ENCODE assay signal across 8 cellular contexts in the genomic region with DNA sequence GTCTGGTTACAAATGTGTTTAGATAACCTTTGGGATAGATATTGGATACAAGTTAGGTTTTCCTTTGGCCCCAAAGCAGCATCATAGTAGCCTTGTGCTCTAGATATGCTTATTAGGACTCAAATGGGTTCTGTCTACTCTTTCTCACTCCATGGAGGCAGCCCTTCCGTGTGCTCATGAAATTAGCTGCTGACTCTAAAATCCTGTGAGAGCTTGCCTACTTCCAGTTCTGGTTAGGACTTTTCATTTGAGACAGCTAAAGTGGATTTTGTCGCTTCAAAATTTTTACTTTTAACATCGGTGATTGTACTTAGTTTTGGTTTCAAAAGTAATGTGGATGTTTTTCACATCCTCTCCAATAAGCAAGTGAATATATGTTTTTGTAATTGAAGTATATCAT. TPM values are rescaled to one million over a fixed set of nuclear protein-coding genes. Genes with fewer than 3 reads are reported as not detected.
DNase-seq lines count a peak whose midpoint lies in the region; ATAC-seq, FAIRE-seq and TF ChIP-seq lines count a peak whose summit lies in the region.

No MANE protein-coding gene starts in this region.

- TF ChIP-seq CTCF in A549 (IDR thresholded peaks at IDR 0.05) = no peak
- TF ChIP-seq CTCF in chondrocyte (IDR thresholded peaks at IDR 0.05) = no peak
- no peak for TF ChIP-seq CTCF in GM20000 (IDR thresholded peaks at IDR 0.05; ENCODE audit: extremely low read depth, missing control alignments)

- H3K27ac ChIP-seq in A549 (peak overlapping the region; percentile 95 to 100), KOPT-K1 (ENCODE audit: low read depth, low read length, poor library complexity, severe bottlenecking) (peak overlapping the region; percentile 96), mucosa of rectum (ENCODE audit: low read depth in 2 of 2, low read length in 2 of 2) (peak overlapping the region; percentile 98)

- no peaks in the 10 kb centered on the region for H3K9me3 Mint-ChIP-seq in chondrocyte (ENCODE audit: low read depth)

- POLR2A ChIA-PET in A549 (lab: Yijun Ruan, JAX) = interaction anchor here (2.6 kb wide), 1 partner anchor 39 kb away, joined by 17 read pairs; no protein-coding TSS in a partner anchor

- WGBS in A549 (ENCODE audit: missing lambda C conversion rate) = 23% methylated on average over 3 of the region's 3 CpGs

- CTCF ChIA-PET in A549 (lab: Yijun Ruan, JAX) = interaction anchor here (0.6 to 1.4 kb wide), 4 partner anchors 12 to 844 kb away, joined by 3 to 7 read pairs (median 3); no protein-coding TSS in a partner anchor

- DNase-seq in A549 (ENCODE audit: low read depth in 1 of 2, low spot score in 1 of 2) (no peak), chondrocyte (ENCODE audit: low spot score) (no peak), HuH-7 (ENCODE audit: low spot score) (no peak), GM20000 (ENCODE audit: low spot score) (no peak)

- no peaks in the 10 kb centered on the region for H3K27me3 ChIP-seq in mucosa of rectum (ENCODE audit: control insufficient read depth in 2 of 2, insufficient read depth in 2 of 2, low read length in 2 of 2)

- H3K36me3 Mint-ChIP-seq in chondrocyte (ENCODE audit: low read depth) = peaks cover 21% of the 10 kb centered on the region

- H3K4me3 Mint-ChIP-seq in chondrocyte (ENCODE audit: unreplicated experiment) = peak overlapping the region; percentile 80

- H3K36me3 ChIP-seq in KOPT-K1 (ENCODE audit: insufficient read depth, low read length) (peaks cover 51% of the 10 kb centered on the region), mucosa of rectum (ENCODE audit: control insufficient read depth in 2 of 2, insufficient read depth in 2 of 2, low read length in 2 of 2) (peaks cover 30% of the 10 kb centered on the region in 2 donors)

- H3K4me1 Mint-ChIP-seq in chondrocyte (ENCODE audit: low read depth) = peaks cover 72% of the 10 kb centered on the region

- H3K9me3 ChIP-seq in A549 (no peaks in the 10 kb centered on the region), KOPT-K1 (ENCODE audit: insufficient read depth, low read length, poor library complexity, severe bottlenecking) (no peaks in the 10 kb centered on the region), mucosa of rectum (ENCODE audit: control insufficient read depth in 2 of 2, low read length in 2 of 2) (no peaks in the 10 kb centered on the region)

- TF ChIP-seq POLR2A in A549 (IDR thresholded peaks at IDR 0.05; ENCODE audit: low read length) = no peak

- peaks cover 46% of the 10 kb centered on the region for H3K4me1 ChIP-seq in A549
- peaks cover 19 to 21% of the 10 kb centered on the region in 2 donors for H3K4me1 ChIP-seq in mucosa of rectum (ENCODE audit: control insufficient read depth in 2 of 2, insufficient read depth in 2 of 2, low read length in 2 of 2)

- no peak for ATAC-seq in A549
- no peak for ATAC-seq in GM18519 (IDR thresholded peaks at IDR 0.05; ENCODE audit: low FRiP score, unreplicated experiment)
- ATAC-seq in GM19023 (IDR thresholded peaks at IDR 0.05; ENCODE audit: unreplicated experiment) = no peak

- H3K4me2 ChIP-seq in A549 = peak overlapping the region; percentile 83

- no peak for TF ChIP-seq RAD21 in A549 (conservative IDR thresholded peaks at IDR 0.05 in 1 of 2, IDR thresholded peaks at IDR 0.05 in 1 of 2)

- H3K27me3 Mint-ChIP-seq in chondrocyte (ENCODE audit: low read depth) = no peaks in the 10 kb centered on the region

- peak overlapping the region; percentile 86 for H3K4me3 ChIP-seq in A549
- H3K4me3 ChIP-seq in mucosa of rectum (ENCODE audit: low read length in 2 of 2) = peak overlapping the region; percentile 73 to 91

- no peak for TF ChIP-seq EP300 in A549 (IDR thresholded peaks at IDR 0.05)

- no peak for FAIRE-seq in A549 (lab: Jason Lieb, UNC)

- peak overlapping the region; percentile 79 to 97 for H3K9ac ChIP-seq in mucosa of rectum (ENCODE audit: low read depth in 1 of 2, low read length in 2 of 2)

- H3K27ac Mint-ChIP-seq in chondrocyte (ENCODE audit: unreplicated experiment) = peak overlapping the region; percentile 80

TF ChIP-seq in A549, 52 proteins besides CTCF, POLR2A, EP300 and RAD21:
- TF ChIP-seq, protein P1, sequence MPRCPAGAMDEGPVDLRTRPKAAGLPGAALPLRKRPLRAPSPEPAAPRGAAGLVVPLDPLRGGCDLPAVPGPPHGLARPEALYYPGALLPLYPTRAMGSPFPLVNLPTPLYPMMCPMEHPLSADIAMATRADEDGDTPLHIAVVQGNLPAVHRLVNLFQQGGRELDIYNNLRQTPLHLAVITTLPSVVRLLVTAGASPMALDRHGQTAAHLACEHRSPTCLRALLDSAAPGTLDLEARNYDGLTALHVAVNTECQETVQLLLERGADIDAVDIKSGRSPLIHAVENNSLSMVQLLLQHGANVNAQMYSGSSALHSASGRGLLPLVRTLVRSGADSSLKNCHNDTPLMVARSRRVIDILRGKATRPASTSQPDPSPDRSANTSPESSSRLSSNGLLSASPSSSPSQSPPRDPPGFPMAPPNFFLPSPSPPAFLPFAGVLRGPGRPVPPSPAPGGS (IDR thresholded peaks at IDR 0.05) = no peak
- TF ChIP-seq ZSCAN20 (CRISPR knock-in tag; IDR thresholded peaks at IDR 0.05) = no peak
- TF ChIP-seq NPAS2 (CRISPR knock-in tag; IDR thresholded peaks at IDR 0.05; ENCODE audit: borderline replicate concordance) = no peak
- TF ChIP-seq JUN (IDR thresholded peaks at IDR 0.05) = 0 out of 5 replicates have a peak, but pooled peaks of 1 of the 2 experiments have one; percentile 21
- no peak for TF ChIP-seq KDM5A (IDR thresholded peaks at IDR 0.05)
- no peak for TF ChIP-seq NR3C1 (IDR thresholded peaks at IDR 0.05)

RNA-seq across cellular contexts. Expression of a gene that starts 1.6 kb away (rescaled TPM):
- polyA plus RNA-seq in A549 (2011; rRNA removed) (94.0 and 120 TPM in 2 replicates), A549 (2017; fragmentation: RNase III; extraction: RNeasy Plus Mini Kit Qiagen cat#74134 plus additional on column Dnase treatment) (101 to 114 TPM (median 104 TPM) in 3 replicates)
- polyA plus RNA-seq in A549 (2012; cell fraction: cytosol; rRNA removed) = 22.4 and 24.2 TPM in 2 replicates
- polyA plus RNA-seq in A549 (2012; cell fraction: nucleus; rRNA removed) = 8.1 and 14.0 TPM in 2 replicates
- 45.7 and 47.9 TPM in 2 replicates for polyA minus RNA-seq in A549 (2011; rRNA and poly(A)+ RNA removed)
- total RNA-seq in chondrocyte = 133 to 192 TPM (median 184 TPM) in 3 replicates
